Comparison of ENCODE assay signal across 8 cellular contexts in genomic region chr2:68487773-68488355, GRCh38. TPM values are rescaled to one million over a fixed set of nuclear protein-coding genes. Genes with fewer than 3 reads are reported as not detected.
DNase-seq lines count a peak whose midpoint lies in the region; ATAC-seq, FAIRE-seq and TF ChIP-seq lines count a peak whose summit lies in the region.

No MANE protein-coding gene starts in this region.

- ATAC-seq in GM18505 (IDR thresholded peaks at IDR 0.05; ENCODE audit: unreplicated experiment), result no peak

- no peaks in the 10 kb centered on the region for H3K9me3 Mint-ChIP-seq in activated T-cell treated with anti-CD3 and anti-CD28 coated beads, Interleukin-2, amount 50 U/mL, for 24 hours

- peak; percentile 97 for FAIRE-seq in kidney (lab: Jason Lieb, UNC)

- H3K27me3 Mint-ChIP-seq in activated T-cell treated with anti-CD3 and anti-CD28 coated beads, Interleukin-2, amount 50 U/mL, for 24 hours, result no peaks in the 10 kb centered on the region

- no peak overlapping the region for H3K4me3 Mint-ChIP-seq in activated T-cell treated with anti-CD3 and anti-CD28 coated beads, Interleukin-2, amount 50 U/mL, for 24 hours

- no peaks in the 10 kb centered on the region for H3K4me1 ChIP-seq in kidney (ENCODE audit: control insufficient read depth in 1 of 2, insufficient read depth in 1 of 2, low read depth in 1 of 2, low read length in 2 of 2)

- H3K27ac Mint-ChIP-seq in activated T-cell treated with anti-CD3 and anti-CD28 coated beads, Interleukin-2, amount 50 U/mL, for 24 hours, result no peak overlapping the region

- no peak overlapping the region for H3K27ac ChIP-seq in VCaP
- no peak overlapping the region for H3K27ac ChIP-seq in kidney (ENCODE audit: low read depth in 2 of 2, low read length in 2 of 2)

- TF ChIP-seq RAD21 in Ishikawa (IDR thresholded peaks at IDR 0.05; ENCODE audit: low read depth), result peak; percentile 42

- H3K9me3 ChIP-seq in kidney (ENCODE audit: control insufficient read depth in 1 of 2, low read length in 2 of 2), result no peaks in the 10 kb centered on the region

- no peak overlapping the region for H3K4me3 ChIP-seq in kidney (ENCODE audit: low read length in 2 of 2)

- intact Hi-C loops in kidney (cut with DNase I), result no loop called here

- H3K36me3 Mint-ChIP-seq in activated T-cell treated with anti-CD3 and anti-CD28 coated beads, Interleukin-2, amount 50 U/mL, for 24 hours (ENCODE audit: low read depth), result no peaks in the 10 kb centered on the region

- TF ChIP-seq POLR2A in GM18505 (IDR thresholded peaks at IDR 0.05; ENCODE audit: borderline replicate concordance, extremely low read depth, insufficient read depth, insufficient read length), result no peak

- no peak overlapping the region for H3K9ac ChIP-seq in kidney (ENCODE audit: low read length in 2 of 2)

- TF ChIP-seq CTCF in VCaP (conservative IDR thresholded peaks at IDR 0.05), result peak; percentile 78
- TF ChIP-seq CTCF in kidney (IDR thresholded peaks at IDR 0.05; ENCODE audit: borderline replicate concordance, extremely low read depth, insufficient read depth), result peak; percentile 22

- DNase-seq in DMS153 treated with DMSO at 0.1 percent for 48 hours (lab: John Stamatoyannopoulos, UW; ENCODE audit: unreplicated experiment) (peak; percentile 17), kidney (no peak), hypothalamus (lab: John Stamatoyannopoulos, UW) (no peak), anterior cingulate cortex (lab: John Stamatoyannopoulos, UW) (no peak)
- DNase-seq in activated T-cell treated with anti-CD3 and anti-CD28 coated beads, Interleukin-2, amount 50 U/mL, for 24 hours, result no peak

- no peak for TF ChIP-seq EP300 in Ishikawa (IDR thresholded peaks at IDR 0.05; ENCODE audit: borderline replicate concordance)

- H3K4me1 Mint-ChIP-seq in activated T-cell treated with anti-CD3 and anti-CD28 coated beads, Interleukin-2, amount 50 U/mL, for 24 hours (ENCODE audit: low read depth), result peaks cover 5% of the 10 kb centered on the region

- H3K36me3 ChIP-seq in kidney (ENCODE audit: control insufficient read depth in 1 of 2, insufficient read depth in 2 of 2, low read length in 2 of 2), result no peaks in the 10 kb centered on the region

TF ChIP-seq in Ishikawa, 13 proteins besides CTCF, POLR2A, EP300 and RAD21:
- no peak for TF ChIP-seq EGR1 (IDR thresholded peaks at IDR 0.05)
- TF ChIP-seq FOXM1 (IDR thresholded peaks at IDR 0.05; ENCODE audit: borderline replicate concordance, low read depth), result no peak
- no peak for TF ChIP-seq TCF12 (IDR thresholded peaks at IDR 0.05; ENCODE audit: low read depth)
- no peak for TF ChIP-seq TAF1 (IDR thresholded peaks at IDR 0.05; ENCODE audit: low read depth)
- TF ChIP-seq TEAD4 (IDR thresholded peaks at IDR 0.05), result no peak
- no peak for TF ChIP-seq USF1 (IDR thresholded peaks at IDR 0.05)
- TF ChIP-seq YY1 (IDR thresholded peaks at IDR 0.05; ENCODE audit: low read depth), result no peak
- TF ChIP-seq MAX (IDR thresholded peaks at IDR 0.05), result no peak
- no peak for TF ChIP-seq REST (IDR thresholded peaks at IDR 0.05; ENCODE audit: low read depth)
- no peak for TF ChIP-seq ZBTB7A (IDR thresholded peaks at IDR 0.05; ENCODE audit: low read depth)
- TF ChIP-seq CREB1 (IDR thresholded peaks at IDR 0.05; ENCODE audit: low read depth), result no peak
- no peak for TF ChIP-seq NFIC (IDR thresholded peaks at IDR 0.05)
- TF ChIP-seq CEBPB (IDR thresholded peaks at IDR 0.05), result no peak

RNA-seq across cellular contexts. Expression of gene APLF, which starts 20.5 kb away (rescaled TPM):
- 5.9 TPM for total RNA-seq in kidney
- 0.95 TPM for polyA plus RNA-seq in kidney (ENCODE audit: insufficient read depth, low read depth, low replicate concordance)

RNA-seq across cellular contexts. Expression of gene FBXO48, which starts 20.8 kb away (rescaled TPM):
- 1.3 TPM for total RNA-seq in kidney
- polyA plus RNA-seq in kidney (ENCODE audit: insufficient read depth, low read depth, low replicate concordance), result 0.86 TPM
